In genomic region chr7:131640686-131641085, GRCh38 we compare ENCODE assay signal across 17 cellular contexts.
DNase-seq lines count a peak whose midpoint lies in the region; ATAC-seq, FAIRE-seq and TF ChIP-seq lines count a peak whose summit lies in the region.
"Had no signal": no experiment of that assay in that cellular context is flagged by ENCODE, and none has a peak within 500 bp of the region (broad histone marks: within the 10 kb centered on the region; RNA-seq: fewer than 3 reads in every experiment).

No MANE protein-coding gene starts in this region.

- no peaks in the 10 kb centered on the region for H3K36me3 ChIP-seq in naive thymus-derived CD4-positive, alpha-beta T cell (ENCODE audit: control insufficient read depth in 2 of 3, insufficient read depth in 3 of 3, low read length in 3 of 3)
- H3K36me3 ChIP-seq: HAP-1 had no signal

- TF ChIP-seq CTCF in fibroblast of pulmonary artery (IDR thresholded peaks at IDR 0.05; ENCODE audit: low read length, missing control alignments) (no peak), neural crest cell (conservative IDR thresholded peaks at IDR 0.05) (no peak)

- ATAC-seq in naive thymus-derived CD4-positive, alpha-beta T cell = no peak
- ATAC-seq: GM23338 had no signal

- intact Hi-C loops in naive thymus-derived CD4-positive, alpha-beta T cell (cut with micrococcal nuclease) = no loop called here

- no peaks in the 10 kb centered on the region for H3K27me3 ChIP-seq in naive thymus-derived CD4-positive, alpha-beta T cell (ENCODE audit: control insufficient read depth in 2 of 2, insufficient read depth in 2 of 2, low read length in 2 of 2)

- H3K4me3 ChIP-seq in fibroblast of pulmonary artery (replicated peaks; ENCODE audit: low read depth, low read length) = no peak overlapping the region
- H3K4me3 ChIP-seq in naive thymus-derived CD4-positive, alpha-beta T cell (ENCODE audit: low read length) = no peak overlapping the region
- H3K4me3 ChIP-seq: GM23338, HAP-1 had no signal

- no peaks in the 10 kb centered on the region for H3K36me3 Mint-ChIP-seq in neural crest cell (ENCODE audit: low read depth)
- H3K36me3 Mint-ChIP-seq in naive thymus-derived CD4-positive, alpha-beta T cell = peaks cover 0 to 3% (median 0%) of the 10 kb centered on the region in 5 donors

- no peaks in the 10 kb centered on the region for H3K4me1 ChIP-seq in naive thymus-derived CD4-positive, alpha-beta T cell (ENCODE audit: control insufficient read depth in 2 of 2, insufficient read depth in 2 of 2, low read length in 2 of 2)
- H3K4me1 ChIP-seq: HAP-1 had no signal

- H3K27me3 Mint-ChIP-seq in neural crest cell (ENCODE audit: low read depth) = peaks cover 32% of the 10 kb centered on the region
- H3K27me3 Mint-ChIP-seq in naive thymus-derived CD4-positive, alpha-beta T cell = peaks cover 0 to 14% (median 13%) of the 10 kb centered on the region in 5 donors

- peaks cover 3% of the 10 kb centered on the region for H3K9me3 Mint-ChIP-seq in neural crest cell
- peaks cover 0 to 2% (median 0%) of the 10 kb centered on the region in 11 donors for H3K9me3 Mint-ChIP-seq in naive thymus-derived CD4-positive, alpha-beta T cell
- H3K9me3 Mint-ChIP-seq: CD4-positive, alpha-beta T cell; GM23338 had no signal

- H3K4me1 Mint-ChIP-seq in neural crest cell = no peaks in the 10 kb centered on the region
- peaks cover 0 to 2% (median 0%) of the 10 kb centered on the region in 7 donors for H3K4me1 Mint-ChIP-seq in naive thymus-derived CD4-positive, alpha-beta T cell
- H3K4me1 Mint-ChIP-seq: B cell had no signal

- POLR2A ChIA-PET in naive thymus-derived CD4-positive, alpha-beta T cell (lab: Charles Lee) = no interaction called here

- CTCF ChIA-PET in naive thymus-derived CD4-positive, alpha-beta T cell (lab: Charles Lee) = no interaction called here

- DNase-seq in ELF-1 (ENCODE audit: low read depth, low spot score) (peak; percentile 48), amniotic epithelial cell (ENCODE audit: low read depth) (peak; percentile 65), fibroblast of pulmonary artery (ENCODE audit: low read depth) (peak; percentile 23), neural crest cell (ENCODE audit: low read depth, low spot score) (no peak), SK-N-DZ (ENCODE audit: low spot score) (no peak), H54 (ENCODE audit: insufficient read length, low spot score) (no peak)
- no peak for DNase-seq in naive thymus-derived CD4-positive, alpha-beta T cell
- DNase-seq: C1 segment of cervical spinal cord; CD4-positive, alpha-beta T cell; DMS79 treated with DMSO at 0.1 percent for 48 hours; EL; GDM1 had no signal

- no peak for FAIRE-seq in H54 (lab: Jason Lieb, UNC)
- FAIRE-seq: A204.1, GM12892 had no signal

- no peak for TF ChIP-seq POLR2A in H54 (IDR thresholded peaks at IDR 0.05; ENCODE audit: low read depth, low read length)

- no peak overlapping the region for H3K4me3 Mint-ChIP-seq in neural crest cell
- H3K4me3 Mint-ChIP-seq in naive thymus-derived CD4-positive, alpha-beta T cell = no peak overlapping the region
- H3K4me3 Mint-ChIP-seq: B cell; CD4-positive, alpha-beta T cell; GM23338 had no signal

- no peaks in the 10 kb centered on the region for H3K9me3 ChIP-seq in naive thymus-derived CD4-positive, alpha-beta T cell (ENCODE audit: control insufficient read depth in 2 of 3, low read length in 3 of 3)
- H3K9me3 ChIP-seq: HAP-1 had no signal

- H3K27ac Mint-ChIP-seq in neural crest cell (ENCODE audit: unreplicated experiment) = peak overlapping the region; percentile 45
- no peak overlapping the region for H3K27ac Mint-ChIP-seq in naive thymus-derived CD4-positive, alpha-beta T cell
- H3K27ac Mint-ChIP-seq: B cell; CD4-positive, alpha-beta T cell; GM23338 had no signal

- no peak overlapping the region for H3K27ac ChIP-seq in naive thymus-derived CD4-positive, alpha-beta T cell (ENCODE audit: low read depth, low read length)

Comparison
In these comparisons a context has a peak if more than half of its experiments do, and no peak if none do; other contexts are left out.
1. DNase-seq: peak in ELF-1 (single experiment), amniotic epithelial cell (single experiment) and fibroblast of pulmonary artery (single experiment); none in neural crest cell (single experiment), SK-N-DZ (single experiment), naive thymus-derived CD4-positive, alpha-beta T cell (0 of 9) and H54 (single experiment).